ENCODE assay signal across 1 cellular context in genomic region chr2:218366621-218367414, GRCh38.
TF ChIP-seq lines count a peak whose summit lies in the region.

No MANE protein-coding gene starts in this region.

TF ChIP-seq in IMR-90, 13 proteins besides CTCF, POLR2A, EP300 and RAD21 (continued from another document):
- TF ChIP-seq USF2 (IDR thresholded peaks at IDR 0.05; ENCODE audit: low read depth, low read length) = no peak
- no peak for TF ChIP-seq CHD1 (IDR thresholded peaks at IDR 0.05; ENCODE audit: low read depth, low read length)
- no peak for TF ChIP-seq NFE2L2 (IDR thresholded peaks at IDR 0.05; ENCODE audit: low read depth, low read length)
- TF ChIP-seq RCOR1 (IDR thresholded peaks at IDR 0.05; ENCODE audit: insufficient replicate concordance, low read length) = no peak
- TF ChIP-seq CEBPB (IDR thresholded peaks at IDR 0.05; ENCODE audit: low read depth, low read length) = no peak
- no peak for TF ChIP-seq MXI1 (IDR thresholded peaks at IDR 0.05; ENCODE audit: borderline replicate concordance, low read depth, low read length)
- TF ChIP-seq MAFK (IDR thresholded peaks at IDR 0.05; ENCODE audit: low read depth, low read length) = no peak
